11 cellular contexts compared by ENCODE assay signal in genomic region chr6:35922139-35922554, GRCh38. TPM values are rescaled to one million over a fixed set of nuclear protein-coding genes. Genes with fewer than 3 reads are reported as not detected.
DNase-seq lines count a peak whose midpoint lies in the region; TF ChIP-seq lines count a peak whose summit lies in the region.
"Had no signal": no experiment of that assay in that cellular context is flagged by ENCODE, and none has a peak within 500 bp of the region (broad histone marks: within the 10 kb centered on the region; RNA-seq: fewer than 3 reads in every experiment).

No MANE protein-coding gene starts in this region.

- DNase-seq in NCI-H510A treated with DMSO at 0.1 percent for 48 hours (lab: John Stamatoyannopoulos, UW) (peak; percentile 53), NCI-H510A (lab: John Stamatoyannopoulos, UW) (no peak), OCI-LY7 (ENCODE audit: low spot score) (peak; percentile 8), osteoblast (ENCODE audit: insufficient read length, low spot score, missing footprints) (no peak), erythroblast (lab: John Stamatoyannopoulos, UW) (no peak), prostate gland (ENCODE audit: low spot score) (no peak)
- no peak for DNase-seq in activated effector memory CD4-positive, alpha-beta T cell treated with anti-CD3 and anti-CD28 coated beads, Interleukin-2, amount 50 U/mL, for 16 hours
- DNase-seq: caudate nucleus; stimulated activated naive CD4-positive, alpha-beta T cell treated with Interleukin-2 at 50 U/mL for 16 hours had no signal

- peaks cover 10% of the 10 kb centered on the region for H3K36me3 ChIP-seq in OCI-LY7 (ENCODE audit: insufficient read depth, low read length)
- no peaks in the 10 kb centered on the region for H3K36me3 ChIP-seq in ectodermal cell (ENCODE audit: control insufficient read depth, insufficient read depth, low read length)
- H3K36me3 ChIP-seq in osteoblast (ENCODE audit: insufficient read depth, low read length) = no peaks in the 10 kb centered on the region
- no peaks in the 10 kb centered on the region for H3K36me3 ChIP-seq in prostate gland

- no TSS peak for BruUV-seq in OCI-LY7 (replicated peaks; lab: Mats Ljungman, UMichigan)

- no peaks in the 10 kb centered on the region for H3K9me2 ChIP-seq in OCI-LY7 (ENCODE audit: insufficient read depth, low read length)

- peak overlapping the region; percentile 88 for H3K4me2 ChIP-seq in OCI-LY7 (ENCODE audit: low read length)
- H3K4me2 ChIP-seq in osteoblast (ENCODE audit: insufficient read depth, low read length) = no peak overlapping the region

- no peak overlapping the region for H3K27ac ChIP-seq in OCI-LY7 (ENCODE audit: low read depth, low read length, poor library complexity, severe bottlenecking)
- no peak overlapping the region for H3K27ac ChIP-seq in ectodermal cell (ENCODE audit: insufficient read depth, low read depth, low read length, poor library complexity, severe bottlenecking)
- H3K27ac ChIP-seq in osteoblast (ENCODE audit: low read depth, low read length) = no peak overlapping the region
- H3K27ac ChIP-seq in prostate gland = no peak overlapping the region
- H3K27ac ChIP-seq: SJSA1 had no signal

- CTCF ChIA-PET in OCI-LY7 (lab: Charles Lee; ENCODE audit: unreplicated experiment) = no interaction called here

- H3K79me2 ChIP-seq in OCI-LY7 (ENCODE audit: insufficient read depth, low read depth, low read length) = peaks cover 39% of the 10 kb centered on the region
- H3K79me2 ChIP-seq in osteoblast (ENCODE audit: insufficient read depth, low read length) = peaks cover 41% of the 10 kb centered on the region

- no peak for TF ChIP-seq CTCF in OCI-LY7 (conservative IDR thresholded peaks at IDR 0.05; ENCODE audit: low read length)
- no peak for TF ChIP-seq CTCF in osteoblast (IDR thresholded peaks at IDR 0.05; ENCODE audit: extremely low read depth, low read depth, low read length)
- no peak for TF ChIP-seq CTCF in prostate gland (IDR thresholded peaks at IDR 0.05)

- intact Hi-C loops in OCI-LY7 (cut with micrococcal nuclease; ENCODE audit: unreplicated experiment) (no loop called here), prostate gland (cut with DNase I) (no loop called here)

- H3K9me3 ChIP-seq in OCI-LY7 (ENCODE audit: low read length) = no peaks in the 10 kb centered on the region
- H3K9me3 ChIP-seq in ectodermal cell (ENCODE audit: control insufficient read depth, low read length) = no peaks in the 10 kb centered on the region
- H3K9me3 ChIP-seq in osteoblast (ENCODE audit: low read depth, low read length) = no peaks in the 10 kb centered on the region
- H3K9me3 ChIP-seq in prostate gland = no peaks in the 10 kb centered on the region
- H3K9me3 ChIP-seq: SJSA1 had no signal

- peak overlapping the region; percentile 93; the same call in 1 of the 2 replicates for H2AFZ ChIP-seq in OCI-LY7 (ENCODE audit: low read length)
- H2AFZ ChIP-seq in osteoblast (ENCODE audit: low read length) = peak overlapping the region; percentile 49

- POLR2A ChIA-PET in OCI-LY7 (lab: Charles Lee) = interaction anchor here (0.6 to 1.6 kb wide), 7 partner anchors 9 to 1937 kb away, joined by 3 to 8 read pairs (median 3); no protein-coding TSS in a partner anchor

- H3K4me1 ChIP-seq in OCI-LY7 (ENCODE audit: insufficient read depth, low read length, poor library complexity, severe bottlenecking) = peaks cover 32% of the 10 kb centered on the region
- peaks cover 7% of the 10 kb centered on the region for H3K4me1 ChIP-seq in ectodermal cell (ENCODE audit: control insufficient read depth, insufficient read depth, low read length)
- H3K4me1 ChIP-seq in osteoblast (ENCODE audit: insufficient read depth, low read length) = peaks cover 25% of the 10 kb centered on the region
- no peaks in the 10 kb centered on the region for H3K4me1 ChIP-seq in prostate gland (replicated peaks)

- peaks cover 25% of the 10 kb centered on the region for H4K20me1 ChIP-seq in OCI-LY7 (ENCODE audit: insufficient read depth, low read length)
- no peaks in the 10 kb centered on the region for H4K20me1 ChIP-seq in osteoblast (ENCODE audit: insufficient read depth, low read length)

- TF ChIP-seq POLR2A in erythroblast (IDR thresholded peaks at IDR 0.05; ENCODE audit: low read length) = no peak
- no peak for TF ChIP-seq POLR2A in prostate gland (IDR thresholded peaks at IDR 0.05)

- H3K4me3 ChIP-seq in OCI-LY7 (ENCODE audit: low read depth, low read length, poor library complexity, severe bottlenecking) (peak overlapping the region; percentile 93), ectodermal cell (ENCODE audit: insufficient read depth, low read depth, low read length) (peak overlapping the region; percentile 4), osteoblast (ENCODE audit: insufficient read depth, low read length) (no peak overlapping the region), prostate gland (no peak overlapping the region)

- H3K27me3 ChIP-seq in ectodermal cell (ENCODE audit: control insufficient read depth, insufficient read depth, low read length, poor library complexity, severe bottlenecking) = no peaks in the 10 kb centered on the region
- H3K27me3 ChIP-seq in osteoblast (ENCODE audit: insufficient read depth, low read length) = no peaks in the 10 kb centered on the region
- H3K27me3 ChIP-seq in prostate gland (replicated peaks; ENCODE audit: insufficient read depth) = no peaks in the 10 kb centered on the region
- H3K27me3 ChIP-seq: SJSA1 had no signal

- WGBS in ectodermal cell, 2 experiments = 76 to 85% methylated on average over 5 of the region's 5 CpGs
- WGBS in prostate gland = 75% methylated on average over 5 of the region's 5 CpGs

RNA-seq across cellular contexts. Expression of gene SRPK1, which starts 1.2 kb away (rescaled TPM):
- total RNA-seq in OCI-LY7 (2014; rRNA removed; shearing (Covaris generic)) = 75.6 and 86.0 TPM in 2 replicates
- 109 and 126 TPM in 2 replicates for total RNA-seq in OCI-LY7 (2022)
- polyA plus RNA-seq in ectodermal cell (2013, experiment 1 of 4) = 82.2 TPM
- 76.2 TPM for polyA plus RNA-seq in ectodermal cell (2013, experiment 2 of 4)
- 55.0 TPM for polyA plus RNA-seq in ectodermal cell (2013, experiment 3 of 4)
- 59.1 TPM for polyA plus RNA-seq in ectodermal cell (2013, experiment 4 of 4)
- 36.6 and 39.5 TPM in 2 replicates for total RNA-seq in osteoblast
- total RNA-seq in prostate gland = 10 to 100 TPM; 19.4 to 59.4 TPM

Comparison
In these comparisons a context has a peak if more than half of its experiments do, and no peak if none do; other contexts are left out.
1. DNase-seq: peak in NCI-H510A treated with DMSO at 0.1 percent for 48 hours (single experiment) and OCI-LY7 (single experiment); none in NCI-H510A (single experiment), osteoblast (single experiment), erythroblast (0 of 2), prostate gland (single experiment) and activated effector memory CD4-positive, alpha-beta T cell treated with anti-CD3 and anti-CD28 coated beads, Interleukin-2, amount 50 U/mL, for 16 hours (single experiment).
2. H3K4me3 ChIP-seq: peak in OCI-LY7 (single experiment) and ectodermal cell (single experiment); none in osteoblast (single experiment) and prostate gland (0 of 2).